Comparison of ENCODE assay signal across 1 cellular context in the genomic region with DNA sequence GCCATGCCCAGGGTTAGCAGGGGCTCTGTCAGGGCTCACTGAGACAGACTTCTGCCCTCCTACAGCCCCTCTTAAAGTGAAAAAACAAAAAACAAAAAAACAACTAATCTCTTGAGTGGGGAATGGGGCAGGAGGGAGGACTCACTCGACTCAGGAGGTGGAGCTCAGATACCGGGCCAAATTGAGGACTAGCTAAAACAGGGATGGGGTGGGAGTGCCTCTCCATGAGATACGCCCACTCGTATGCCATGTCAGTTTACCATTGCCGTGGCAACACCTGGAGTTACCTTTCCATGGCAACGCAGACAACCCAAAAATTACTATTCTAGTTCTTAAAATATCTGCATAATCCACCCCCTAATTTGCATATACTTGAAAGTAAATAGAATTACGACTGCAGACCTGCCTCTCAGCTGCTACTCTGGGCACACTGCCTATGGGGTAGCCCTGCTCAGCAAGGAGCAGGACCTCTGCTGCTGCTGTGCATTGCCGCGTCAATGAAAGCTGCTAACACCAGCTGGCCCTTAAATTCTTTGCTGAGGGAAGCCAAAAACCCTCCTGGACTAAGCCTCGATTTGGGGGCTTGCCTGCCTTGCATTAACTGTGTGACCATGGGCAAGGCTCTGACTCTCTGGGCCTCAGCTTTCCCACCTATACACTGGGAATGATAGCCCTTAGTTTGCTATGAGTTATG.
TF ChIP-seq lines count a peak whose summit lies in the region.

No MANE protein-coding gene starts in this region.

TF ChIP-seq in HepG2, 621 proteins besides CTCF, POLR2A, EP300 and RAD21:
- TF ChIP-seq GLI4 (CRISPR knock-in tag; IDR thresholded peaks at IDR 0.05; ENCODE audit: borderline replicate concordance), result no peak
- TF ChIP-seq RFX3 (CRISPR knock-in tag; IDR thresholded peaks at IDR 0.05), result peak; percentile 46; the same call in 1 of the 2 replicates
- peak; percentile 54 for TF ChIP-seq RFX1 (IDR thresholded peaks at IDR 0.05)
- peak; percentile 52 for TF ChIP-seq ZNF629 (CRISPR knock-in tag; conservative IDR thresholded peaks at IDR 0.05)
- peak; percentile 79 for TF ChIP-seq RBM22 (optimal IDR thresholded peaks at IDR 0.05; ENCODE audit: low read length)
TF ChIP-seq in HepG2: peak in this region for 4.
